Comparison of ENCODE assay signal across 17 cellular contexts in the genomic region with DNA sequence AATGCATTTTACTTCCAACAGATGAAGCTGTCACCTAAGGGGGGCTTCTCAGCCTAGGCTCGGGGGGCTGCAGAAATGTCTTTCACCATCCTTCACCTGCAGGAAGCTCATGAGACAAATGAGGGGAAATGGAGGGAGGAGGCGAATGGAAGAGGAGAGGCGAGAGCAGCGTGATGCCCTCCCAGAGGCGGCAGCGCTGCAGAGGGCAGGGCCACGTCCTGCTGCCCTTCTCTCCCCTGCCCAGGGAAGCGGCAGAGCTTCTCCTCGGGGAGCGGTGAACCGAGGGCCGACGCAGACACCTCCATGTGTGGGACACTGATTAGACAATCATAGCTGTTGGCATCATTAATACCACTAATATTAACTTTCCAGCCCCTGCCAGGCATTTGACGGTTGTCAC.
"Had no signal": no experiment of that assay in that cellular context is flagged by ENCODE, and none has a peak within 500 bp of the region (broad histone marks: within the 10 kb centered on the region; RNA-seq: fewer than 3 reads in every experiment).

No MANE protein-coding gene starts in this region.

- H3K9me3 ChIP-seq: stomach had no signal

- H3K79me2 ChIP-seq: hepatocyte, parathyroid adenoma had no signal

- H3K36me3 ChIP-seq: stomach had no signal

- H3K36me3 Mint-ChIP-seq: natural killer cell had no signal

- H3K27ac Mint-ChIP-seq: natural killer cell had no signal

- H3K9me3 Mint-ChIP-seq: natural killer cell, neural crest cell had no signal

- DNase-seq: effector CD8-positive, alpha-beta T cell; foreskin melanocyte; head of caudate nucleus; left colon; mammary epithelial cell; natural killer cell; occipital lobe; stimulated activated CD4-positive, alpha-beta T cell treated with anti-CD3 and anti-CD28 coated beads, Interleukin-12 subunit alpha, Interleukin-12 subunit beta, amount 100 ng/mL, for 4 hours; stimulated activated naive CD4-positive, alpha-beta T cell; stomach; substantia nigra; trophoblast cell had no signal

- H3K4me3 ChIP-seq: coronary artery, hepatocyte, skin epidermis, stomach had no signal

- H3K27ac ChIP-seq: coronary artery, hepatocyte, parathyroid adenoma, skin epidermis, stomach had no signal

- ATAC-seq: natural killer cell had no signal

- H2AFZ ChIP-seq: hepatocyte had no signal

- H3K4me1 ChIP-seq: parathyroid adenoma had no signal

- H3K4me1 Mint-ChIP-seq: natural killer cell had no signal

- H3K27me3 ChIP-seq: hepatocyte had no signal

- H3K4me3 Mint-ChIP-seq: natural killer cell, neural crest cell had no signal

- H3K9ac ChIP-seq: parathyroid adenoma had no signal
